Comparison of ENCODE assay signal across 1 cellular context in genomic region chr11:8676458-8676857, GRCh38.
A peak's percentile ranks its signal among the peaks of the same experiment; 100 is the strongest.
TF ChIP-seq lines count a peak whose summit lies in the region.

No MANE protein-coding gene starts in this region.

TF ChIP-seq in K562, 482 proteins besides CTCF, POLR2A, EP300 and RAD21:
- TF ChIP-seq ZFP91 (CRISPR knock-in tag; IDR thresholded peaks at IDR 0.05) (peak; percentile 87), NR2C2 (CRISPR knock-in tag; IDR thresholded peaks at IDR 0.05) (no peak), NR2C2 (tag; IDR thresholded peaks at IDR 0.05) (no peak)
